25 cellular contexts compared by ENCODE assay signal in genomic region chr13:91119643-91120042, GRCh38.
DNase-seq lines count a peak whose midpoint lies in the region; ATAC-seq, FAIRE-seq and TF ChIP-seq lines count a peak whose summit lies in the region.
"Had no signal": no experiment of that assay in that cellular context is flagged by ENCODE, and none has a peak within 500 bp of the region (broad histone marks: within the 10 kb centered on the region; RNA-seq: fewer than 3 reads in every experiment).

No MANE protein-coding gene starts in this region.

- H3K4me1 ChIP-seq in thyroid gland, result no peaks in the 10 kb centered on the region
- H3K4me1 ChIP-seq: BLaER1 had no signal

- H3K4me3 ChIP-seq in GM06990 (replicated peaks; ENCODE audit: low read depth, low read length) (no peak overlapping the region), thyroid gland (replicated peaks in 1 of 3) (no peak overlapping the region)
- H3K4me3 ChIP-seq: BLaER1 had no signal

- WGBS in thyroid gland, 2 donors, result 95 to 96% methylated on average over 3 of the region's 3 CpGs

- H3K36me3 ChIP-seq in GM06990 (ENCODE audit: control insufficient read depth, insufficient read depth, low read length) (no peaks in the 10 kb centered on the region), thyroid gland (no peaks in the 10 kb centered on the region)
- H3K36me3 ChIP-seq: BLaER1 had no signal

- DNase-seq in GM06990 (ENCODE audit: extremely low read depth, insufficient read length) (peak; percentile 20), HTR-8/SVneo (ENCODE audit: insufficient read length, low spot score) (no peak), thyroid gland (no peak), cardiac septum (ENCODE audit: low spot score) (no peak)
- no peak for DNase-seq in activated effector memory CD4-positive, alpha-beta T cell treated with anti-CD3 and anti-CD28 coated beads, Interleukin-2, amount 50 U/mL, for 16 hours
- DNase-seq: ACHN; CD4-positive, alpha-beta T cell; COR-L47; DMS79; IMR-90; MV-4-11; NCI-H1694 treated with DMSO at 0.1 percent for 48 hours; NCI-H2081 treated with DMSO at 0.1 percent for 48 hours; NCI-H446; NCI-H526; PC-3; RPMI8226; SHP77; T1000 had no signal

- intact Hi-C loops in thyroid gland (cut with DNase I) (no loop called here), cardiac septum (cut with DNase I) (no loop called here)

- H3K9me3 ChIP-seq in thyroid gland, result no peaks in the 10 kb centered on the region
- H3K9me3 ChIP-seq: BLaER1 had no signal

- FAIRE-seq in HTR-8/SVneo (lab: Jason Lieb, UNC), result no peak
- FAIRE-seq: GM12891 had no signal

- no peak for TF ChIP-seq POLR2A in thyroid gland (IDR thresholded peaks at IDR 0.05)

- no peak overlapping the region for H3K27ac ChIP-seq in thyroid gland
- H3K27ac ChIP-seq: 22Rv1, BLaER1 had no signal

- H3K27me3 ChIP-seq in GM06990 (replicated peaks; ENCODE audit: control insufficient read depth, insufficient read depth, low read length) (no peaks in the 10 kb centered on the region), thyroid gland (no peaks in the 10 kb centered on the region)
- H3K27me3 ChIP-seq: BLaER1 had no signal

- no peak for TF ChIP-seq CTCF in GM06990 (IDR thresholded peaks at IDR 0.05; ENCODE audit: insufficient read depth, low read length, poor library complexity, severe bottlenecking)
- no peak for TF ChIP-seq CTCF in thyroid gland (IDR thresholded peaks at IDR 0.05)

- peak; percentile 56 for ATAC-seq in GM19455 (IDR thresholded peaks at IDR 0.05; ENCODE audit: unreplicated experiment)
- ATAC-seq in HG02870 (IDR thresholded peaks at IDR 0.05; ENCODE audit: unreplicated experiment), result peak; percentile 74
- peak; percentile 57 for ATAC-seq in HG03565 (IDR thresholded peaks at IDR 0.05; ENCODE audit: unreplicated experiment)
- ATAC-seq: PC-3 had no signal
